ENCODE assay signal across 8 cellular contexts in genomic region chr9:91164724-91165520, GRCh38.
A peak's percentile ranks its signal among the peaks of the same experiment; 100 is the strongest.
DNase-seq lines count a peak whose midpoint lies in the region; ATAC-seq and TF ChIP-seq lines count a peak whose summit lies in the region.

No MANE protein-coding gene starts in this region.

- H2AFZ ChIP-seq in hepatocyte: no peak overlapping the region

- H3K4me1 ChIP-seq in hepatocyte (ENCODE audit: insufficient read depth): peaks cover 46% of the 10 kb centered on the region

- peak overlapping the region; percentile 93 for H3K27ac ChIP-seq in hepatocyte

- no peaks in the 10 kb centered on the region for H3K9me3 Mint-ChIP-seq in activated naive CD8-positive, alpha-beta T cell treated with anti-CD3 and anti-CD28 coated beads for 36 hours

- DNase-seq in activated naive CD8-positive, alpha-beta T cell treated with anti-CD3 and anti-CD28 coated beads for 36 hours: peak; percentile 80
- DNase-seq in hepatocyte (ENCODE audit: low spot score): peak; percentile 93
- DNase-seq in stimulated activated CD4-positive, alpha-beta T cell treated with anti-CD3 and anti-CD28 coated beads, Interleukin-2, amount 100 ng/mL, for 4 hours (ENCODE audit: low read depth): peak; percentile 31
- no peak for DNase-seq in NCI-H2107 (lab: John Stamatoyannopoulos, UW)

- WGBS in hepatocyte (ENCODE audit: low lambda C conversion rate, missing lambda C conversion rate): 58% methylated on average over 21 of the region's 21 CpGs

- no peaks in the 10 kb centered on the region for H3K79me2 ChIP-seq in hepatocyte

- peaks cover under 1% of the 10 kb centered on the region for H3K36me3 Mint-ChIP-seq in activated naive CD8-positive, alpha-beta T cell treated with anti-CD3 and anti-CD28 coated beads for 36 hours

- H3K27ac Mint-ChIP-seq in activated naive CD8-positive, alpha-beta T cell treated with anti-CD3 and anti-CD28 coated beads for 36 hours: peak overlapping the region; percentile 82

- no peaks in the 10 kb centered on the region for H3K9me2 ChIP-seq in hepatocyte (replicated peaks; ENCODE audit: insufficient read depth)

- H3K4me3 Mint-ChIP-seq in activated naive CD8-positive, alpha-beta T cell treated with anti-CD3 and anti-CD28 coated beads for 36 hours: peak overlapping the region; percentile 59

- H3K36me3 ChIP-seq in hepatocyte (replicated peaks; ENCODE audit: insufficient read depth, low read depth): no peaks in the 10 kb centered on the region

- H3K4me2 ChIP-seq in hepatocyte: peak overlapping the region; percentile 21

- TF ChIP-seq CTCF in hepatocyte (IDR thresholded peaks at IDR 0.05; ENCODE audit: poor library complexity): no peak

- no peaks in the 10 kb centered on the region for H3K27me3 ChIP-seq in hepatocyte

- H3K4me1 Mint-ChIP-seq in activated naive CD8-positive, alpha-beta T cell treated with anti-CD3 and anti-CD28 coated beads for 36 hours: peaks cover 42% of the 10 kb centered on the region

- no peak overlapping the region for H3K4me3 ChIP-seq in hepatocyte

- no peaks in the 10 kb centered on the region for H3K9me3 ChIP-seq in hepatocyte (ENCODE audit: low read depth)

- ATAC-seq in HG02610 (IDR thresholded peaks at IDR 0.05; ENCODE audit: unreplicated experiment) (peak; percentile 33), SK-N-SH treated with all-trans-retinoic acid at 6 μM for 48 hours (peak; percentile 99), GM18858 (IDR thresholded peaks at IDR 0.05; ENCODE audit: unreplicated experiment) (no peak), GM21367 (IDR thresholded peaks at IDR 0.05; ENCODE audit: unreplicated experiment) (no peak)

- H4K20me1 ChIP-seq in hepatocyte (ENCODE audit: insufficient read depth, poor library complexity, severe bottlenecking): no peaks in the 10 kb centered on the region

- no peaks in the 10 kb centered on the region for H3K27me3 Mint-ChIP-seq in activated naive CD8-positive, alpha-beta T cell treated with anti-CD3 and anti-CD28 coated beads for 36 hours

TF ChIP-seq in SK-N-SH treated with all-trans-retinoic acid at 6 μM for 48 hours, 23 proteins besides CTCF, POLR2A, EP300 and RAD21:
- no peak for TF ChIP-seq TSHZ2 (CRISPR knock-in tag; IDR thresholded peaks at IDR 0.05)
- no peak for TF ChIP-seq ZNF70 (CRISPR knock-in tag; IDR thresholded peaks at IDR 0.05)
- TF ChIP-seq PPARA (CRISPR knock-in tag; IDR thresholded peaks at IDR 0.05; ENCODE audit: borderline replicate concordance): no peak
- 0 out of 2 replicates have a peak, but pooled peaks have one; percentile 62 for TF ChIP-seq ZFP3 (CRISPR knock-in tag; IDR thresholded peaks at IDR 0.05)
- no peak for TF ChIP-seq BACH2 (CRISPR knock-in tag; IDR thresholded peaks at IDR 0.05; ENCODE audit: borderline replicate concordance)
- TF ChIP-seq, protein P1, sequence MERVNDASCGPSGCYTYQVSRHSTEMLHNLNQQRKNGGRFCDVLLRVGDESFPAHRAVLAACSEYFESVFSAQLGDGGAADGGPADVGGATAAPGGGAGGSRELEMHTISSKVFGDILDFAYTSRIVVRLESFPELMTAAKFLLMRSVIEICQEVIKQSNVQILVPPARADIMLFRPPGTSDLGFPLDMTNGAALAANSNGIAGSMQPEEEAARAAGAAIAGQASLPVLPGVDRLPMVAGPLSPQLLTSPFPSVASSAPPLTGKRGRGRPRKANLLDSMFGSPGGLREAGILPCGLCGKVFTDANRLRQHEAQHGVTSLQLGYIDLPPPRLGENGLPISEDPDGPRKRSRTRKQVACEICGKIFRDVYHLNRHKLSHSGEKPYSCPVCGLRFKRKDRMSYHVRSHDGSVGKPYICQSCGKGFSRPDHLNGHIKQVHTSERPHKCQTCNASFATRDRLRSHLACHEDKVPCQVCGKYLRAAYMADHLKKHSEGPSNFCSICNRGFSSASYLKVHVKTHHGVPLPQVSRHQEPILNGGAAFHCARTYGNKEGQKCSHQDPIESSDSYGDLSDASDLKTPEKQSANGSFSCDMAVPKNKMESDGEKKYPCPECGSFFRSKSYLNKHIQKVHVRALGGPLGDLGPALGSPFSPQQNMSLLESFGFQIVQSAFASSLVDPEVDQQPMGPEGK (CRISPR knock-in tag; IDR thresholded peaks at IDR 0.05; ENCODE audit: borderline replicate concordance): no peak

Comparison
In these comparisons a context has a peak if more than half of its experiments do, and no peak if none do; other contexts are left out.
1. ATAC-seq: peak in HG02610 (single experiment) and SK-N-SH treated with all-trans-retinoic acid at 6 μM for 48 hours (single experiment); none in GM18858 (single experiment) and GM21367 (single experiment).